ENCODE assay signal across 8 cellular contexts in the genomic region with DNA sequence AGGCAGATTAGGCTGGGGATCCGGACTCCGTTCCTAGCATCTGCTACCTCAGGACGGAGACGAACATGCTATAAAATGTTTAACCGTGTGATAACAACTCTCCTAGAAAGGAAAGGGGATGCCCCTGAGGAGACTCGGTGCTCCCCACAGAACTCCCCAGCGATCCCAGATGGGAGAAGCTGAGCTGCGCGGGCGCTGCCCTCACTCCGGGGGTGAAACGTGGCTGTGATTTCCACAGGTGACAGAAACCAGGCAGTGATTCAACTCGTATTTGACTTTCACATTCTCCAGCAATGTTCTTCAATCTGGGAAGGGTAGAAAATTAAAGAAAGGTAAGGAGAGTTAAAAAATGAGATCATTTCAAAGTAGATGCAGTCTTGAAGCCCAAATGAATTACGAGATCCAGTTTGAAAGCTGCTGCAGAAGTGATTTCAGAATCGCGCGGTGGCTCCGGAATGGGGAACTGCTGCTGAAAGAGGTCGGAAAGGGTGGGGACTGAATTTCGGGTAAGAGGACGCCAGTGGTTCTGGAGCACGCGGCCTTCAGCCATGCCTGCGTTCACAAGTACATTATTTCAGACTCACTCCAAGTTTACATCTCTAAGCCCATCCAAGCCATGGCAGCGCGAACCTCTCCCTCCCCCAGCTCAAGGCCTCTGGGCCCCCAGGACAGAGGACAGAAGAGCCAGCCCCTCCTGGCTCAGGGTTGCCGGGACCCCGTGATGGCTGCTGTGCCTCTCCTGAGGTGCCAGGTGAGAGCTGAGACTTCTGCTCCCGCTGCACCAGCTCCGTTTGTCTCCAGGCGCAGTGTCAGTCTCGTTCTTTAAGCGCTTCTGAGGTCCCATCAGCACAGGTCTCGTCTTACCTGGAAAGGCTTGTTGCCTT. TPM values are rescaled to one million over a fixed set of nuclear protein-coding genes. Genes with fewer than 3 reads are reported as not detected.
DNase-seq lines count a peak whose midpoint lies in the region; ATAC-seq, FAIRE-seq and TF ChIP-seq lines count a peak whose summit lies in the region.

No MANE protein-coding gene starts in this region.

- no peak for TF ChIP-seq CTCF in D721Med (IDR thresholded peaks at IDR 0.05; ENCODE audit: insufficient read depth, missing control alignments)
- no peak for TF ChIP-seq CTCF in left lung (IDR thresholded peaks at IDR 0.05)
- no peak for TF ChIP-seq CTCF in upper lobe of right lung (IDR thresholded peaks at IDR 0.05)

- H3K4me3 ChIP-seq in left lung (peak overlapping the region; percentile 43 to 48), upper lobe of right lung (peak overlapping the region; percentile 58)

- peak; percentile 83 for FAIRE-seq in D721Med (lab: Jason Lieb, UNC)

- H3K4me1 ChIP-seq in left lung, result peaks cover 0 to 11% of the 10 kb centered on the region in 2 donors
- H3K4me1 ChIP-seq in upper lobe of right lung, result peaks cover 5% of the 10 kb centered on the region

- intact Hi-C loops in left lung (cut with DNase I), result no loop called here
- intact Hi-C loops in upper lobe of right lung (cut with DNase I), result no loop called here

- H3K27ac ChIP-seq in left lung (peak overlapping the region; percentile 35 to 71), upper lobe of right lung (no peak overlapping the region)

- no peaks in the 10 kb centered on the region for H3K27me3 ChIP-seq in left lung
- no peaks in the 10 kb centered on the region for H3K27me3 ChIP-seq in upper lobe of right lung

- peak; percentile 0 for ATAC-seq in HG03159 (IDR thresholded peaks at IDR 0.05; ENCODE audit: unreplicated experiment)
- ATAC-seq in left lung, result peak; percentile 50
- ATAC-seq in upper lobe of right lung, result peak; percentile 67

- H3K9me3 ChIP-seq in left lung (no peaks in the 10 kb centered on the region), upper lobe of right lung (no peaks in the 10 kb centered on the region)

- DNase-seq in D721Med (ENCODE audit: insufficient read length, low spot score) (peak; percentile 19), astrocyte of the hippocampus (ENCODE audit: low read depth, low spot score) (peak; percentile 24), left lung (peak in 1 of 2 donors; percentile 55), upper lobe of right lung (peak; percentile 68), COLO829 (ENCODE audit: low spot score) (no peak), NAMALWA (ENCODE audit: low spot score) (no peak)
- DNase-seq in activated CD8-positive, alpha-beta memory T cell treated with anti-CD3 and anti-CD28 coated beads, Interleukin-2, amount 50 U/mL, for 4 hours, result no peak

- H3K36me3 ChIP-seq in left lung (no peaks in the 10 kb centered on the region), upper lobe of right lung (no peaks in the 10 kb centered on the region)

RNA-seq across cellular contexts. Expression of a gene that starts 39.5 kb away (rescaled TPM):
- total RNA-seq in left lung (10 to 100 TPM; 13.5 to 14.4 TPM), upper lobe of right lung (14.2 TPM)

Comparison
In these comparisons a context has a peak if more than half of its experiments do, and no peak if none do; other contexts are left out.
1. DNase-seq: peak in D721Med (single experiment), astrocyte of the hippocampus (single experiment) and upper lobe of right lung (single experiment); none in activated CD8-positive, alpha-beta memory T cell treated with anti-CD3 and anti-CD28 coated beads, Interleukin-2, amount 50 U/mL, for 4 hours (single experiment), COLO829 (single experiment) and NAMALWA (single experiment).
2. ATAC-seq: peak in every context shown above with its lines; median percentile 67 in upper lobe of right lung; 50 in left lung; 0 in HG03159.